Comparison of ENCODE assay signal across 1 cellular context in the genomic region with DNA sequence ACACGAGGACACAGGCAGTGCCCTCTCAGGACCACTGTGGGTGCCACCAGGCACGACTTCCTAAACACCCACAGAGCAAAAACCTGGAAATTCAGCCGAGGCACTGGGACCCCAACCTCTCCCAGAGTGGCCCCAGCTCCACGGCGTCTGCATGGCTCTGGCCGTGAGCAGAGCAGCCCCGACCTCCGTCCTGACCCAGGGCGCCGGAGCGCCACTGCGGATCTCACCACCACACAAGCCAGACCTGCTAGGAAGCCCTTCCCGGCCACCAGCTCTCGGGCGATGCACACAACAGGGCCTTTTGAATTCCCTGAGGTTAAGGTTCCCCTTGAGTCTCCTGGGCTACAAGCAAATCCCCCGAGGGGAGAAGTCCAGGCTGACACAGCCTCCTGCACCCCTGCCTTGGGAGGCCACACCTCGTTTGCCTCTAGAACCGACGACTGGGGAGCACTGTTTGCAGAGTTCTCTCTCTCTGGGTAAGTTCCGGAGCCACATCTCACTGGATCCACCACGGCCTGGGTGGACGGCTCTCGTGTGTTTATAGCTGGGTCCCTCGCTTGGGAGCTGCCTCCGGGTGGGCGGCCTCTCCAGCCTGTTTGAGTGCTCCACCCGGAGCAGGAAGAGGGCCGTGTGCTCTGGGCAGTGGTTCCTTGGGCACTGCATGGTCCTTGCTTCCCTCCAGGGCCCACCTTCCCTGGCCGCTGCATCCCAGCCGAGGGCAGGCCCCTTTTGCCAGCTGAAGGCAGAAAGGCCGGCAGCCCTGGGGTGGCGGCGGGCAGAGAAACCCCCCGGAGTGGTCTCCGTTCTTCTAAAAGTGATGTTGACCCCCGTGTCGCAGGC.
TF ChIP-seq lines count a peak whose summit lies in the region.

No MANE protein-coding gene starts in this region.

TF ChIP-seq in IMR-90, 13 proteins besides CTCF, POLR2A, EP300 and RAD21:
- TF ChIP-seq, protein P1, sequence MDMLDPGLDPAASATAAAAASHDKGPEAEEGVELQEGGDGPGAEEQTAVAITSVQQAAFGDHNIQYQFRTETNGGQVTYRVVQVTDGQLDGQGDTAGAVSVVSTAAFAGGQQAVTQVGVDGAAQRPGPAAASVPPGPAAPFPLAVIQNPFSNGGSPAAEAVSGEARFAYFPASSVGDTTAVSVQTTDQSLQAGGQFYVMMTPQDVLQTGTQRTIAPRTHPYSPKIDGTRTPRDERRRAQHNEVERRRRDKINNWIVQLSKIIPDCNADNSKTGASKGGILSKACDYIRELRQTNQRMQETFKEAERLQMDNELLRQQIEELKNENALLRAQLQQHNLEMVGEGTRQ (IDR thresholded peaks at IDR 0.05; ENCODE audit: low read depth, low read length) = no peak
- TF ChIP-seq CHD1 (IDR thresholded peaks at IDR 0.05; ENCODE audit: low read depth, low read length) (no peak), MAZ (IDR thresholded peaks at IDR 0.05; ENCODE audit: borderline replicate concordance, low read depth, low read length) (no peak), BHLHE40 (IDR thresholded peaks at IDR 0.05; ENCODE audit: low read depth, low read length) (no peak), SMC3 (IDR thresholded peaks at IDR 0.05; ENCODE audit: low read depth, low read length) (no peak), RCOR1 (IDR thresholded peaks at IDR 0.05; ENCODE audit: insufficient replicate concordance, low read length) (no peak), MAFK (IDR thresholded peaks at IDR 0.05; ENCODE audit: low read depth, low read length) (no peak)
- TF ChIP-seq, protein P2, sequence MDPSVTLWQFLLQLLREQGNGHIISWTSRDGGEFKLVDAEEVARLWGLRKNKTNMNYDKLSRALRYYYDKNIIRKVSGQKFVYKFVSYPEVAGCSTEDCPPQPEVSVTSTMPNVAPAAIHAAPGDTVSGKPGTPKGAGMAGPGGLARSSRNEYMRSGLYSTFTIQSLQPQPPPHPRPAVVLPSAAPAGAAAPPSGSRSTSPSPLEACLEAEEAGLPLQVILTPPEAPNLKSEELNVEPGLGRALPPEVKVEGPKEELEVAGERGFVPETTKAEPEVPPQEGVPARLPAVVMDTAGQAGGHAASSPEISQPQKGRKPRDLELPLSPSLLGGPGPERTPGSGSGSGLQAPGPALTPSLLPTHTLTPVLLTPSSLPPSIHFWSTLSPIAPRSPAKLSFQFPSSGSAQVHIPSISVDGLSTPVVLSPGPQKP (IDR thresholded peaks at IDR 0.05; ENCODE audit: borderline replicate concordance, low read depth, low read length) = no peak
